Comparison of ENCODE assay signal across 9 cellular contexts in the genomic region with DNA sequence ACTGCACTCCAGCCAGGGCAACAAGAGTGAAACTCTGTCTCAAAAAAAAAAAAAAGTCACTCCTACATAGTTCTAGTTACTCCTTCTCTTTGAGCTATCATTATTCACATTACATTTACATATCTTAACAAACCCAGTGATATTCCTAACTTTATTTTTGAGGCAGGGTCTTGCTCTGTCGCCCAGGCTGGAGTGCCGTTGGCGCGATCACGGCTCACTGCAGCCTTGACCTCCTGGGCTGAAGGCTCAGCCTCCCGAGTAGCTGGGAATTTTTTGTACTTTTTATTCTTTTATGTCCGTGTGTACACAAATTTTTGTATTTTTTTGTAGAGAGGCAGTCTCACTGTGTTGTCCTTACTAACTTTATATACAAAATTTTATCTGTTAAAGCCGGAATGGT. TPM values are rescaled to one million over a fixed set of nuclear protein-coding genes. Genes with fewer than 3 reads are reported as not detected.
DNase-seq lines count a peak whose midpoint lies in the region; ATAC-seq, FAIRE-seq and TF ChIP-seq lines count a peak whose summit lies in the region.
"Had no signal": no experiment of that assay in that cellular context is flagged by ENCODE, and none has a peak within 500 bp of the region (broad histone marks: within the 10 kb centered on the region; RNA-seq: fewer than 3 reads in every experiment).

No MANE protein-coding gene starts in this region.

- peaks cover 25% of the 10 kb centered on the region for H3K36me3 Mint-ChIP-seq in activated naive CD8-positive, alpha-beta T cell treated with anti-CD3 and anti-CD28 coated beads, Interleukin-2, amount 10 ng/mL, durations not matched to agents 7 days and 5 days

- no peak overlapping the region for H3K4ac ChIP-seq in mesendoderm (ENCODE audit: low read depth, low read length)

- no peak overlapping the region for H4K8ac ChIP-seq in mesendoderm (ENCODE audit: low read depth, low read length)

- H3K79me1 ChIP-seq in mesendoderm (ENCODE audit: low read length) = peaks cover 13% of the 10 kb centered on the region

- H3K27me3 Mint-ChIP-seq in activated naive CD8-positive, alpha-beta T cell treated with anti-CD3 and anti-CD28 coated beads, Interleukin-2, amount 10 ng/mL, durations not matched to agents 7 days and 5 days = no peaks in the 10 kb centered on the region

- H3K4me2 ChIP-seq in A549 (peak overlapping the region; percentile 62), mesendoderm (ENCODE audit: low read length) (no peak overlapping the region)

- no peak for FAIRE-seq in A549 (lab: Jason Lieb, UNC)
- FAIRE-seq: colon had no signal

- no peak overlapping the region for H2AK5ac ChIP-seq in mesendoderm (ENCODE audit: low read length)

- TF ChIP-seq RAD21 in A549 (conservative IDR thresholded peaks at IDR 0.05 in 1 of 2, IDR thresholded peaks at IDR 0.05 in 1 of 2) = no peak

- POLR2A ChIA-PET in A549 (lab: Yijun Ruan, JAX) = no interaction called here
- POLR2A ChIA-PET in activated naive CD8-positive, alpha-beta T cell treated with anti-CD3 and anti-CD28 coated beads, Interleukin-2, amount 10 ng/mL, durations not matched to agents 7 days and 5 days (lab: Charles Lee) = interaction anchor here (1.0 to 2.3 kb wide), 3 partner anchors 25 to 28 kb away, joined by 4 to 12 read pairs (median 4); no protein-coding TSS in a partner anchor

- CTCF ChIA-PET in A549 (lab: Yijun Ruan, JAX) = interaction anchor here (0.7 to 1.9 kb wide), 5 partner anchors 10 to 145 kb away, joined by 3 to 5 read pairs (median 3); no protein-coding TSS in a partner anchor

- WGBS in A549 (ENCODE audit: missing lambda C conversion rate) = 69% methylated on average over 8 of the region's 8 CpGs
- no CpG with 5 or more reads among the region's 8 CpGs for whole genome bisulfite sequencing in mesendoderm (ENCODE audit: extremely low coverage, insufficient coverage, low lambda C conversion rate)

- no peaks in the 10 kb centered on the region for H3K9me3 Mint-ChIP-seq in activated naive CD8-positive, alpha-beta T cell treated with anti-CD3 and anti-CD28 coated beads, Interleukin-2, amount 10 ng/mL, durations not matched to agents 7 days and 5 days

- no peak overlapping the region for H2BK15ac ChIP-seq in mesendoderm (replicated peaks; ENCODE audit: low read depth)

- ATAC-seq in A549 (no peak), GM21447 (IDR thresholded peaks at IDR 0.05; ENCODE audit: unreplicated experiment) (no peak)
- ATAC-seq in activated naive CD8-positive, alpha-beta T cell treated with anti-CD3 and anti-CD28 coated beads, Interleukin-2, amount 10 ng/mL, durations not matched to agents 7 days and 5 days (ENCODE audit: low read depth) = no peak

- H2BK120ac ChIP-seq in mesendoderm (ENCODE audit: low read depth, low read length) = no peak overlapping the region

- H3K79me2 ChIP-seq in mesendoderm (ENCODE audit: control insufficient read depth, insufficient read depth, low read length) = peaks cover 29% of the 10 kb centered on the region

- peak overlapping the region; percentile 99 for H3K4me3 Mint-ChIP-seq in activated naive CD8-positive, alpha-beta T cell treated with anti-CD3 and anti-CD28 coated beads, Interleukin-2, amount 10 ng/mL, durations not matched to agents 7 days and 5 days

- H3K27ac ChIP-seq in A549 (peak overlapping the region; percentile 55 to 99; a peak in 5 of 6 replicates), mesendoderm (ENCODE audit: low read depth, low read length) (no peak overlapping the region)

- H3K9me3 ChIP-seq in A549 (no peaks in the 10 kb centered on the region), HAP-1 (no peaks in the 10 kb centered on the region)

- DNase-seq in A549 (ENCODE audit: low read depth in 1 of 2, low spot score in 1 of 2) = no peak
- DNase-seq in HAP-1 (ENCODE audit: low spot score in 2 of 2) = no peak
- DNase-seq in activated naive CD8-positive, alpha-beta T cell treated with anti-CD3 and anti-CD28 coated beads, Interleukin-2, amount 10 ng/mL, durations not matched to agents 7 days and 5 days = no peak
- DNase-seq in mesendoderm = no peak
- DNase-seq in activated effector memory CD4-positive, alpha-beta T cell treated with Interleukin-2 at 50 U/mL for 16 hours = no peak
- no peak for DNase-seq in GM13976 (ENCODE audit: low spot score)
- no peak for DNase-seq in cerebellar cortex (ENCODE audit: low spot score)

- no peak for TF ChIP-seq EP300 in A549 (IDR thresholded peaks at IDR 0.05)

- H2BK5ac ChIP-seq in mesendoderm (ENCODE audit: low read length) = no peak overlapping the region

- peak overlapping the region; percentile 83 for H3K56ac ChIP-seq in mesendoderm (ENCODE audit: low read length)

- TF ChIP-seq POLR2A in A549 (IDR thresholded peaks at IDR 0.05; ENCODE audit: low read length) = no peak

- in situ Hi-C loops in HAP-1 (cut with MboI; ENCODE audit: low sequenced_read_pairs) = no loop called here
- in situ Hi-C loops in GM13976 (cut with MboI; ENCODE audit: low sequenced_read_pairs, unreplicated experiment) = no loop called here

- peaks cover 9% of the 10 kb centered on the region for H3K4me1 Mint-ChIP-seq in activated naive CD8-positive, alpha-beta T cell treated with anti-CD3 and anti-CD28 coated beads, Interleukin-2, amount 10 ng/mL, durations not matched to agents 7 days and 5 days

- peak overlapping the region; percentile 54 for H3K9ac ChIP-seq in mesendoderm (ENCODE audit: low read length)

- H3K4me1 ChIP-seq in A549 (peaks cover 20% of the 10 kb centered on the region), HAP-1 (peaks cover 9% of the 10 kb centered on the region), mesendoderm (ENCODE audit: control insufficient read depth, low read depth, low read length) (no peaks in the 10 kb centered on the region)

- no peak overlapping the region for H3K23ac ChIP-seq in mesendoderm (ENCODE audit: low read length)

- no peaks in the 10 kb centered on the region for H3K27me3 ChIP-seq in HAP-1 (ENCODE audit: low read depth)
- H3K27me3 ChIP-seq in mesendoderm (ENCODE audit: insufficient read depth, low read length, poor library complexity) = no peaks in the 10 kb centered on the region

- H3K27ac Mint-ChIP-seq in activated naive CD8-positive, alpha-beta T cell treated with anti-CD3 and anti-CD28 coated beads, Interleukin-2, amount 10 ng/mL, durations not matched to agents 7 days and 5 days = no peak overlapping the region

- no peak overlapping the region for H4K5ac ChIP-seq in mesendoderm (ENCODE audit: low read length)

- no peak for TF ChIP-seq CTCF in A549 (IDR thresholded peaks at IDR 0.05)
- no peak for TF ChIP-seq CTCF in GM13976 (IDR thresholded peaks at IDR 0.05; ENCODE audit: borderline replicate concordance, control extremely low read depth, extremely low read depth, insufficient read depth, missing control alignments)

- H3K36me3 ChIP-seq in HAP-1 (replicated peaks) (peaks cover 70% of the 10 kb centered on the region), mesendoderm (ENCODE audit: control insufficient read depth, insufficient read depth, low read length) (peaks cover 23% of the 10 kb centered on the region)

- no peak overlapping the region for H3K18ac ChIP-seq in mesendoderm (ENCODE audit: low read length)

- H3K4me3 ChIP-seq in A549 = no peak overlapping the region
- H3K4me3 ChIP-seq in HAP-1 = peak overlapping the region; percentile 99
- H3K4me3 ChIP-seq in mesendoderm (ENCODE audit: low read length) = no peak overlapping the region

RNA-seq across cellular contexts. Expression of gene RPS15, which starts 0.6 kb away (rescaled TPM):
- polyA plus RNA-seq in A549 (2011; rRNA removed) (485 and 525 TPM in 2 replicates), A549 (2017; fragmentation: RNase III; extraction: RNeasy Plus Mini Kit Qiagen cat#74134 plus additional on column Dnase treatment) (1,370 to 1,458 TPM (median 1,378 TPM) in 3 replicates)
- polyA plus RNA-seq in A549 (2012; cell fraction: cytosol; rRNA removed) = 2,687 and 2,770 TPM in 2 replicates
- polyA plus RNA-seq in A549 (2012; cell fraction: nucleus; rRNA removed) = 2,142 and 3,339 TPM in 2 replicates
- 298 and 489 TPM in 2 replicates for polyA minus RNA-seq in A549 (2011; rRNA and poly(A)+ RNA removed)
- total RNA-seq in activated naive CD8-positive, alpha-beta T cell treated with anti-CD3 and anti-CD28 coated beads, Interleukin-2, amount 10 ng/mL, durations not matched to agents 7 days and 5 days = 1,000 to 10,000 TPM; 1,438 to 1,457 TPM
- 2,706 TPM for polyA plus RNA-seq in mesendoderm (2013, experiment 1 of 2)
- 2,673 TPM for polyA plus RNA-seq in mesendoderm (2013, experiment 2 of 2)

RNA-seq across cellular contexts. Expression of gene APC2, which starts 12.3 kb away (rescaled TPM):
- polyA plus RNA-seq in A549 (2011; rRNA removed) = 0.32 and 0.36 TPM in 2 replicates
- 1.2 and 1.5 TPM in 2 replicates for polyA plus RNA-seq in A549 (2012; cell fraction: cytosol; rRNA removed)
- polyA plus RNA-seq in A549 (2012; cell fraction: nucleus; rRNA removed) = 1.8 and 3.5 TPM in 2 replicates
- 1.3 to 1.6 TPM (median 1.6 TPM) in 3 replicates for polyA plus RNA-seq in A549 (2017; fragmentation: RNase III; extraction: RNeasy Plus Mini Kit Qiagen cat#74134 plus additional on column Dnase treatment)
- 0.68 and 1.0 TPM in 2 replicates for polyA minus RNA-seq in A549 (2011; rRNA and poly(A)+ RNA removed)
- total RNA-seq in activated naive CD8-positive, alpha-beta T cell treated with anti-CD3 and anti-CD28 coated beads, Interleukin-2, amount 10 ng/mL, durations not matched to agents 7 days and 5 days = under 1 TPM; 0.06 to 0.11 TPM
- 0.03 TPM for polyA plus RNA-seq in mesendoderm (2013, experiment 1 of 2)
- 0.06 TPM for polyA plus RNA-seq in mesendoderm (2013, experiment 2 of 2)

RNA-seq across cellular contexts. Expression of gene DAZAP1, which starts 30.2 kb away (rescaled TPM):
- polyA plus RNA-seq in A549 (2011; rRNA removed) = 47.8 and 58.9 TPM in 2 replicates
- 71.1 and 85.7 TPM in 2 replicates for polyA plus RNA-seq in A549 (2012; cell fraction: cytosol; rRNA removed)
- polyA plus RNA-seq in A549 (2012; cell fraction: nucleus; rRNA removed) = 80.2 and 89.4 TPM in 2 replicates
- 86.3 to 87.7 TPM (median 86.5 TPM) in 3 replicates for polyA plus RNA-seq in A549 (2017; fragmentation: RNase III; extraction: RNeasy Plus Mini Kit Qiagen cat#74134 plus additional on column Dnase treatment)
- polyA minus RNA-seq in A549 (2011; rRNA and poly(A)+ RNA removed) = 29.1 and 40.5 TPM in 2 replicates
- total RNA-seq in activated naive CD8-positive, alpha-beta T cell treated with anti-CD3 and anti-CD28 coated beads, Interleukin-2, amount 10 ng/mL, durations not matched to agents 7 days and 5 days = 100 to 1,000 TPM; 214 to 217 TPM
- polyA plus RNA-seq in mesendoderm (2013, experiment 1 of 2) = 243 TPM
- 246 TPM for polyA plus RNA-seq in mesendoderm (2013, experiment 2 of 2)

RNA-seq across cellular contexts. Expression of gene GAMT, which starts 36.3 kb away (rescaled TPM):
- 11.3 and 13.6 TPM in 2 replicates for polyA plus RNA-seq in A549 (2011; rRNA removed)
- polyA plus RNA-seq in A549 (2012; cell fraction: cytosol; rRNA removed) = 34.6 and 46.8 TPM in 2 replicates
- polyA plus RNA-seq in A549 (2012; cell fraction: nucleus; rRNA removed) = 31.9 and 42.0 TPM in 2 replicates
- 24.7 to 26.0 TPM (median 25.7 TPM) in 3 replicates for polyA plus RNA-seq in A549 (2017; fragmentation: RNase III; extraction: RNeasy Plus Mini Kit Qiagen cat#74134 plus additional on column Dnase treatment)
- 16.9 and 19.5 TPM in 2 replicates for polyA minus RNA-seq in A549 (2011; rRNA and poly(A)+ RNA removed)
- 10 to 100 TPM; 17.9 to 18.9 TPM for total RNA-seq in activated naive CD8-positive, alpha-beta T cell treated with anti-CD3 and anti-CD28 coated beads, Interleukin-2, amount 10 ng/mL, durations not matched to agents 7 days and 5 days
- polyA plus RNA-seq in mesendoderm (2013, experiment 1 of 2) = 5.3 TPM
- polyA plus RNA-seq in mesendoderm (2013, experiment 2 of 2) = 6.2 TPM

RNA-seq across cellular contexts. Expression of gene C19orf25, which starts 41.4 kb away (rescaled TPM):
- polyA plus RNA-seq in A549 (2011; rRNA removed) (6.5 and 8.2 TPM in 2 replicates), A549 (2017; fragmentation: RNase III; extraction: RNeasy Plus Mini Kit Qiagen cat#74134 plus additional on column Dnase treatment) (17.1 to 20.7 TPM (median 18.9 TPM) in 3 replicates)
- 21.1 and 30.9 TPM in 2 replicates for polyA plus RNA-seq in A549 (2012; cell fraction: cytosol; rRNA removed)
- 25.1 and 28.4 TPM in 2 replicates for polyA plus RNA-seq in A549 (2012; cell fraction: nucleus; rRNA removed)
- 5.0 and 6.4 TPM in 2 replicates for polyA minus RNA-seq in A549 (2011; rRNA and poly(A)+ RNA removed)
- total RNA-seq in activated naive CD8-positive, alpha-beta T cell treated with anti-CD3 and anti-CD28 coated beads, Interleukin-2, amount 10 ng/mL, durations not matched to agents 7 days and 5 days = 10 to 100 TPM; 48.0 to 51.2 TPM
- polyA plus RNA-seq in mesendoderm (2013, experiment 1 of 2) = 21.6 TPM
- polyA plus RNA-seq in mesendoderm (2013, experiment 2 of 2) = 22.2 TPM
